In genomic region chr17:45364531-45365390, GRCh38 we compare ENCODE assay signal across 10 cellular contexts. TPM values are rescaled to one million over a fixed set of nuclear protein-coding genes. Genes with fewer than 3 reads are reported as not detected.
DNase-seq lines count a peak whose midpoint lies in the region; ATAC-seq and TF ChIP-seq lines count a peak whose summit lies in the region.
"Had no signal": no experiment of that assay in that cellular context is flagged by ENCODE, and none has a peak within 500 bp of the region (broad histone marks: within the 10 kb centered on the region; RNA-seq: fewer than 3 reads in every experiment).

No MANE protein-coding gene starts in this region.

- no peak overlapping the region for H3K27ac Mint-ChIP-seq in T-helper 17 cell

- no peak for TF ChIP-seq CTCF in OCI-LY7 (conservative IDR thresholded peaks at IDR 0.05; ENCODE audit: low read length)

- no TSS peak for BruUV-seq in OCI-LY7 (replicated peaks; lab: Mats Ljungman, UMichigan)

- peak overlapping the region; percentile 39; the same call in 1 of the 2 replicates for H2AFZ ChIP-seq in OCI-LY7 (ENCODE audit: low read length)

- no CpG with 5 or more reads among the region's 17 CpGs for WGBS in iPS DF 6.9 (ENCODE audit: insufficient coverage, insufficient read length)

- no peak for DNase-seq in left ventricle myocardium superior
- no peak for DNase-seq in Right ventricle myocardium inferior (ENCODE audit: missing footprints)
- peak; percentile 50 for DNase-seq in OCI-LY7 (ENCODE audit: low spot score)
- DNase-seq in iPS DF 6.9 (ENCODE audit: low read depth, low spot score) = peak; percentile 94
- DNase-seq in T-helper 17 cell = no peak
- DNase-seq: central memory CD4-positive, alpha-beta T cell had no signal

- H3K9me3 ChIP-seq in OCI-LY7 (ENCODE audit: low read length) (no peaks in the 10 kb centered on the region), iPS DF 6.9 (ENCODE audit: control insufficient read depth, insufficient read depth, low read length) (no peaks in the 10 kb centered on the region), T-helper 17 cell (ENCODE audit: control insufficient read depth, low read length, poor library complexity, severe bottlenecking) (no peaks in the 10 kb centered on the region)
- H3K9me3 ChIP-seq: prostate gland had no signal

- intact Hi-C loops in left ventricle myocardium superior (cut with micrococcal nuclease) = no loop called here
- intact Hi-C loops in Right ventricle myocardium inferior (cut with DNase I) = no loop called here
- intact Hi-C loops in OCI-LY7 (cut with micrococcal nuclease; ENCODE audit: unreplicated experiment) = no loop called here

- no peaks in the 10 kb centered on the region for H3K27me3 ChIP-seq in iPS DF 6.9 (ENCODE audit: control insufficient read depth, insufficient read depth, low read length)

- H3K4me3 ChIP-seq in OCI-LY7 (ENCODE audit: low read depth, low read length, poor library complexity, severe bottlenecking) (no peak overlapping the region), iPS DF 6.9 (ENCODE audit: low read length) (no peak overlapping the region)
- H3K4me3 ChIP-seq: prostate gland had no signal

- H3K9me2 ChIP-seq in OCI-LY7 (ENCODE audit: insufficient read depth, low read length) = no peaks in the 10 kb centered on the region

- ATAC-seq in left ventricle myocardium superior (peak; percentile 42), Right ventricle myocardium inferior (no peak), HG03378 (IDR thresholded peaks at IDR 0.05; ENCODE audit: unreplicated experiment) (no peak), GM18870 (IDR thresholded peaks at IDR 0.05; ENCODE audit: unreplicated experiment) (no peak), T-helper 17 cell (no peak), HG03460 (IDR thresholded peaks at IDR 0.05; ENCODE audit: unreplicated experiment) (no peak)

- no peaks in the 10 kb centered on the region for H3K79me2 ChIP-seq in OCI-LY7 (ENCODE audit: insufficient read depth, low read depth, low read length)

- no peaks in the 10 kb centered on the region for H3K36me3 ChIP-seq in OCI-LY7 (ENCODE audit: insufficient read depth, low read length)
- H3K36me3 ChIP-seq in iPS DF 6.9 (ENCODE audit: control insufficient read depth, insufficient read depth, low read length) = no peaks in the 10 kb centered on the region
- H3K36me3 ChIP-seq: prostate gland had no signal

- CTCF ChIA-PET in OCI-LY7 (lab: Charles Lee; ENCODE audit: unreplicated experiment) = no interaction called here

- H3K36me3 Mint-ChIP-seq in T-helper 17 cell (ENCODE audit: low read depth) = no peaks in the 10 kb centered on the region

- H3K4me2 ChIP-seq in OCI-LY7 (ENCODE audit: low read length) = peak overlapping the region; percentile 33

- no peaks in the 10 kb centered on the region for H4K20me1 ChIP-seq in OCI-LY7 (ENCODE audit: insufficient read depth, low read length)

- H3K4me1 Mint-ChIP-seq in T-helper 17 cell = no peaks in the 10 kb centered on the region

- peaks cover 43% of the 10 kb centered on the region for H3K27me3 Mint-ChIP-seq in T-helper 17 cell

- H3K4me1 ChIP-seq in OCI-LY7 (ENCODE audit: insufficient read depth, low read length, poor library complexity, severe bottlenecking) = peaks cover 6% of the 10 kb centered on the region
- H3K4me1 ChIP-seq in iPS DF 6.9 (ENCODE audit: control insufficient read depth, insufficient read depth, low read length) = peaks cover 5% of the 10 kb centered on the region
- H3K4me1 ChIP-seq: prostate gland had no signal

- POLR2A ChIA-PET in OCI-LY7 (lab: Charles Lee) = interaction anchor here (0.5 kb wide), 2 partner anchors 45 to 154 kb away, joined by 3 to 6 read pairs; no protein-coding TSS in a partner anchor

- H3K4me3 Mint-ChIP-seq in T-helper 17 cell = no peak overlapping the region

- H3K27ac ChIP-seq in OCI-LY7 (ENCODE audit: low read depth, low read length, poor library complexity, severe bottlenecking) (no peak overlapping the region), iPS DF 6.9 (ENCODE audit: low read length) (peak overlapping the region; percentile 79)
- H3K27ac ChIP-seq: prostate gland had no signal

RNA-seq across cellular contexts. Expression of gene MAP3K14, which starts 47.9 kb away (rescaled TPM):
- total RNA-seq in left ventricle myocardium superior = 16.6 TPM
- 14.4 TPM for total RNA-seq in Right ventricle myocardium inferior
- 7.1 and 12.3 TPM in 2 replicates for total RNA-seq in OCI-LY7 (2014; rRNA removed; shearing (Covaris generic))
- 21.2 and 22.8 TPM in 2 replicates for total RNA-seq in OCI-LY7 (2022)
- total RNA-seq in T-helper 17 cell = 10 to 100 TPM; 43.8 to 49.1 TPM

Comparison
In these comparisons a context has a peak if more than half of its experiments do, and no peak if none do; other contexts are left out.
1. DNase-seq: peak in OCI-LY7 (single experiment) and iPS DF 6.9 (single experiment); none in left ventricle myocardium superior (single experiment), Right ventricle myocardium inferior (single experiment) and T-helper 17 cell (0 of 3).